11 cellular contexts compared by ENCODE assay signal in the genomic region with DNA sequence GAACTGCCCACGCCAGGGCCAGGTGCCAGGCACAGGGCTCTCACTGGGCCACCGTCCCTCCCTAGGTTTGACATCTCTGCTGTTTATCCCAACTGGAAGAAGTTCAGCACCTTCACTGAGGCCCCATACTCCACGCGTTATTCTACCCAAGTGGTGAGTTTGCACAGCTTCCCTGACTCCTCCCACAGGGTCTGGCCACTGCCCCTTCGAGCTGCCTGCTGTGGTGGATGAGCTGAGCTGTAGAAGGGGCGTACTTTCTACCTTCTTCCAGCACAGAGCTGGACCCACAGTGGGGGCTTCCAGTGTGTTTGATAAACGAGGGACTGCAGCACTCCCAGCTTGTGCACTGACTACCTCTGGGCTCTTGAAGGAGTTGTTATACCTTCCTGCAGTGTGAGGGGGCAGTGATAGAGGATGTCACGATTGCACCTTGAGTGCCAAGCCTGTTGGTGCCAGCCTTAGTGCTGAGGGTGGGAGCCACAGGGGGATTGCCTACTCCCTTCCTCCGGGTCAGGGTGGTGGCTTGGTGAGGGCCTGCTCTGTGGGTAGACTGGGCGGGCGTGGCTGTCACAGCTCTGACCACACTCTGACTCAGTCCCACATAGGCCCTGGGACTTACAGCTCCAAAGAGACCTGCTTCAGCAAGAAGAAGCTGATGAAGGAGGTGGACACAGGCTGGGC. TPM values are rescaled to one million over a fixed set of nuclear protein-coding genes. Genes with fewer than 3 reads are reported as not detected.
DNase-seq lines count a peak whose midpoint lies in the region; ATAC-seq and TF ChIP-seq lines count a peak whose summit lies in the region.
"Had no signal": no experiment of that assay in that cellular context is flagged by ENCODE, and none has a peak within 500 bp of the region (broad histone marks: within the 10 kb centered on the region; RNA-seq: fewer than 3 reads in every experiment).

No MANE protein-coding gene starts in this region.

- CTCF ChIA-PET in Calu3 (lab: Charles Lee) = interaction anchor here (0.6 to 1.2 kb wide), 6 partner anchors 8 to 609 kb away, joined by 3 read pairs; partner anchors contain the start of gene DHCR24

- no peak overlapping the region for H3K4me3 Mint-ChIP-seq in Calu3 (ENCODE audit: low read depth, unreplicated experiment)
- H3K4me3 Mint-ChIP-seq in activated T-helper 17 cell treated with anti-CD3 and anti-CD28 coated beads, Interleukin-2, amount 50 U/mL, for 72 hours = no peak overlapping the region
- H3K4me3 Mint-ChIP-seq in natural killer cell treated with Interleukin-12 subunit alpha and Interleukin-12 subunit beta and Interleukin-15 and Interleukin-18, amount 100 ng/mL, for 72 hours = peak overlapping the region; percentile 82

- peak; percentile 50 for DNase-seq in Calu3
- peak; percentile 71 for DNase-seq in M059J (ENCODE audit: low read depth)
- DNase-seq in natural killer cell treated with Interleukin-12 subunit alpha and Interleukin-12 subunit beta and Interleukin-15 and Interleukin-18, amount 100 ng/mL, for 72 hours (ENCODE audit: low spot score) = peak; percentile 90
- no peak for DNase-seq in dermis blood vessel endothelial cell
- DNase-seq in NCI-H2196 treated with DMSO at 0.1 percent for 48 hours (lab: John Stamatoyannopoulos, UW; ENCODE audit: unreplicated experiment) = no peak
- DNase-seq in Ammon's horn (ENCODE audit: low spot score) = no peak
- DNase-seq: mesenchymal stem cell, NCI-H1105 treated with DMSO at 0.1 percent for 48 hours, uterus had no signal

- H3K27ac Mint-ChIP-seq in Calu3 (ENCODE audit: unreplicated experiment) = no peak overlapping the region
- H3K27ac Mint-ChIP-seq in activated T-helper 17 cell treated with anti-CD3 and anti-CD28 coated beads, Interleukin-2, amount 50 U/mL, for 72 hours = no peak overlapping the region
- H3K27ac Mint-ChIP-seq in natural killer cell treated with Interleukin-12 subunit alpha and Interleukin-12 subunit beta and Interleukin-15 and Interleukin-18, amount 100 ng/mL, for 72 hours = peak overlapping the region; percentile 69

- H3K4me1 Mint-ChIP-seq in Calu3 (ENCODE audit: low read depth, unreplicated experiment) = peaks cover 41% of the 10 kb centered on the region
- H3K4me1 Mint-ChIP-seq in activated T-helper 17 cell treated with anti-CD3 and anti-CD28 coated beads, Interleukin-2, amount 50 U/mL, for 72 hours = peaks cover 20% of the 10 kb centered on the region
- H3K4me1 Mint-ChIP-seq in natural killer cell treated with Interleukin-12 subunit alpha and Interleukin-12 subunit beta and Interleukin-15 and Interleukin-18, amount 100 ng/mL, for 72 hours (ENCODE audit: low read depth in 2 of 2) = peaks cover 58 to 79% of the 10 kb centered on the region in 2 donors

- TF ChIP-seq CTCF in Calu3 (IDR thresholded peaks at IDR 0.05; ENCODE audit: unreplicated experiment) = no peak

- BruUV-seq in Calu3 (replicated peaks; lab: Mats Ljungman, UMichigan) = no TSS peak

- no peaks in the 10 kb centered on the region for H3K9me3 Mint-ChIP-seq in Calu3 (ENCODE audit: low read depth, unreplicated experiment)
- H3K9me3 Mint-ChIP-seq in activated T-helper 17 cell treated with anti-CD3 and anti-CD28 coated beads, Interleukin-2, amount 50 U/mL, for 72 hours = no peaks in the 10 kb centered on the region
- no peaks in the 10 kb centered on the region for H3K9me3 Mint-ChIP-seq in natural killer cell treated with Interleukin-12 subunit alpha and Interleukin-12 subunit beta and Interleukin-15 and Interleukin-18, amount 100 ng/mL, for 72 hours

- H3K27me3 Mint-ChIP-seq in Calu3 (ENCODE audit: unreplicated experiment) = peaks cover 13% of the 10 kb centered on the region
- no peaks in the 10 kb centered on the region for H3K27me3 Mint-ChIP-seq in activated T-helper 17 cell treated with anti-CD3 and anti-CD28 coated beads, Interleukin-2, amount 50 U/mL, for 72 hours
- no peaks in the 10 kb centered on the region for H3K27me3 Mint-ChIP-seq in natural killer cell treated with Interleukin-12 subunit alpha and Interleukin-12 subunit beta and Interleukin-15 and Interleukin-18, amount 100 ng/mL, for 72 hours

- peak; percentile 55 for ATAC-seq in activated T-helper 17 cell treated with anti-CD3 and anti-CD28 coated beads, Interleukin-2, amount 50 U/mL, for 72 hours (replicated peaks)
- ATAC-seq in natural killer cell treated with Interleukin-12 subunit alpha and Interleukin-12 subunit beta and Interleukin-15 and Interleukin-18, amount 100 ng/mL, for 72 hours = peak; percentile 94
- no peak for ATAC-seq in HG02642 (IDR thresholded peaks at IDR 0.05; ENCODE audit: poor library complexity, unreplicated experiment)

- no peaks in the 10 kb centered on the region for H3K36me3 Mint-ChIP-seq in Calu3 (ENCODE audit: insufficient read depth, unreplicated experiment)
- no peaks in the 10 kb centered on the region for H3K36me3 Mint-ChIP-seq in activated T-helper 17 cell treated with anti-CD3 and anti-CD28 coated beads, Interleukin-2, amount 50 U/mL, for 72 hours (ENCODE audit: low read depth)
- H3K36me3 Mint-ChIP-seq in natural killer cell treated with Interleukin-12 subunit alpha and Interleukin-12 subunit beta and Interleukin-15 and Interleukin-18, amount 100 ng/mL, for 72 hours = no peaks in the 10 kb centered on the region

- intact Hi-C loops in Calu3 (cut with micrococcal nuclease; ENCODE audit: unreplicated experiment) = no loop called here

RNA-seq across cellular contexts. Expression of gene TTC22, which starts 5.9 kb away (rescaled TPM):
- total RNA-seq in Calu3 (2022) (17.2 and 17.4 TPM in 2 replicates), dermis blood vessel endothelial cell (0.17 TPM in 1 of 2 replicates, not detected in the other)
- total RNA-seq in M059J (2014; rRNA removed; shearing (Covaris generic)) = 0.15 TPM in 1 of 2 replicates, not detected in the other
- 10 to 100 TPM in 1 of 2 donors, 1 to 10 TPM in 1; 3.6 to 10.6 TPM for total RNA-seq in activated T-helper 17 cell treated with anti-CD3 and anti-CD28 coated beads, Interleukin-2, amount 50 U/mL, for 72 hours
- total RNA-seq in natural killer cell treated with Interleukin-12 subunit alpha and Interleukin-12 subunit beta and Interleukin-15 and Interleukin-18, amount 100 ng/mL, for 72 hours = 1 to 10 TPM; 1.5 to 2.1 TPM

RNA-seq across cellular contexts. Expression of gene PARS2, which starts 42.7 kb away (rescaled TPM):
- total RNA-seq in Calu3 (2022) = 9.0 and 10.0 TPM in 2 replicates
- total RNA-seq in M059J (2014; rRNA removed; shearing (Covaris generic)) = 7.8 and 10.3 TPM in 2 replicates
- 1 to 10 TPM; 4.7 to 6.6 TPM for total RNA-seq in activated T-helper 17 cell treated with anti-CD3 and anti-CD28 coated beads, Interleukin-2, amount 50 U/mL, for 72 hours
- 1 to 10 TPM; 4.6 to 4.9 TPM for total RNA-seq in natural killer cell treated with Interleukin-12 subunit alpha and Interleukin-12 subunit beta and Interleukin-15 and Interleukin-18, amount 100 ng/mL, for 72 hours
- 4.8 and 5.3 TPM in 2 replicates for total RNA-seq in dermis blood vessel endothelial cell

Comparison
In these comparisons a context has a peak if more than half of its experiments do, and no peak if none do; other contexts are left out.
1. DNase-seq: peak in Calu3 (single experiment), M059J (single experiment) and natural killer cell treated with Interleukin-12 subunit alpha and Interleukin-12 subunit beta and Interleukin-15 and Interleukin-18, amount 100 ng/mL, for 72 hours (single experiment); none in dermis blood vessel endothelial cell (single experiment), NCI-H2196 treated with DMSO at 0.1 percent for 48 hours (single experiment) and Ammon's horn (single experiment).
2. H3K27ac Mint-ChIP-seq: peak in natural killer cell treated with Interleukin-12 subunit alpha and Interleukin-12 subunit beta and Interleukin-15 and Interleukin-18, amount 100 ng/mL, for 72 hours (2 of 2); none in Calu3 (single experiment) and activated T-helper 17 cell treated with anti-CD3 and anti-CD28 coated beads, Interleukin-2, amount 50 U/mL, for 72 hours (single experiment).